1 cellular context compared by ENCODE assay signal in genomic region chr14:73428354-73428824, GRCh38.
TF ChIP-seq lines count a peak whose summit lies in the region.

No MANE protein-coding gene starts in this region.

TF ChIP-seq in HepG2, 621 proteins besides CTCF, POLR2A, EP300 and RAD21 (continued from another document):
- TF ChIP-seq, protein P1, sequence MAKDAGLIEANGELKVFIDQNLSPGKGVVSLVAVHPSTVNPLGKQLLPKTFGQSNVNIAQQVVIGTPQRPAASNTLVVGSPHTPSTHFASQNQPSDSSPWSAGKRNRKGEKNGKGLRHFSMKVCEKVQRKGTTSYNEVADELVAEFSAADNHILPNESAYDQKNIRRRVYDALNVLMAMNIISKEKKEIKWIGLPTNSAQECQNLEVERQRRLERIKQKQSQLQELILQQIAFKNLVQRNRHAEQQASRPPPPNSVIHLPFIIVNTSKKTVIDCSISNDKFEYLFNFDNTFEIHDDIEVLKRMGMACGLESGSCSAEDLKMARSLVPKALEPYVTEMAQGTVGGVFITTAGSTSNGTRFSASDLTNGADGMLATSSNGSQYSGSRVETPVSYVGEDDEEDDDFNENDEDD (CRISPR knock-in tag; IDR thresholded peaks at IDR 0.05; ENCODE audit: borderline replicate concordance), result peak; percentile 42; the same call in 1 of the 2 replicates
- TF ChIP-seq NR2F6 (IDR thresholded peaks at IDR 0.05) (peak; percentile 21; the same call in 1 of the 2 replicates), NR2F6 (CRISPR knock-in tag; IDR thresholded peaks at IDR 0.05) (peak; percentile 63), HOXA3 (CRISPR knock-in tag; IDR thresholded peaks at IDR 0.05) (peak; percentile 49; the same call in 1 of the 2 replicates), RFX1 (IDR thresholded peaks at IDR 0.05) (no peak), NFIC (IDR thresholded peaks at IDR 0.05; ENCODE audit: low read length) (0 out of 2 replicates have a peak, but pooled peaks have one; percentile 25), RCOR2 (CRISPR knock-in tag; IDR thresholded peaks at IDR 0.05) (peak; percentile 65; the same call in 1 of the 2 replicates), CREM (IDR thresholded peaks at IDR 0.05) (peak; percentile 35; the same call in 1 of the 2 replicates), CREM (CRISPR knock-in tag; IDR thresholded peaks at IDR 0.05) (no peak)
- TF ChIP-seq, protein P2, sequence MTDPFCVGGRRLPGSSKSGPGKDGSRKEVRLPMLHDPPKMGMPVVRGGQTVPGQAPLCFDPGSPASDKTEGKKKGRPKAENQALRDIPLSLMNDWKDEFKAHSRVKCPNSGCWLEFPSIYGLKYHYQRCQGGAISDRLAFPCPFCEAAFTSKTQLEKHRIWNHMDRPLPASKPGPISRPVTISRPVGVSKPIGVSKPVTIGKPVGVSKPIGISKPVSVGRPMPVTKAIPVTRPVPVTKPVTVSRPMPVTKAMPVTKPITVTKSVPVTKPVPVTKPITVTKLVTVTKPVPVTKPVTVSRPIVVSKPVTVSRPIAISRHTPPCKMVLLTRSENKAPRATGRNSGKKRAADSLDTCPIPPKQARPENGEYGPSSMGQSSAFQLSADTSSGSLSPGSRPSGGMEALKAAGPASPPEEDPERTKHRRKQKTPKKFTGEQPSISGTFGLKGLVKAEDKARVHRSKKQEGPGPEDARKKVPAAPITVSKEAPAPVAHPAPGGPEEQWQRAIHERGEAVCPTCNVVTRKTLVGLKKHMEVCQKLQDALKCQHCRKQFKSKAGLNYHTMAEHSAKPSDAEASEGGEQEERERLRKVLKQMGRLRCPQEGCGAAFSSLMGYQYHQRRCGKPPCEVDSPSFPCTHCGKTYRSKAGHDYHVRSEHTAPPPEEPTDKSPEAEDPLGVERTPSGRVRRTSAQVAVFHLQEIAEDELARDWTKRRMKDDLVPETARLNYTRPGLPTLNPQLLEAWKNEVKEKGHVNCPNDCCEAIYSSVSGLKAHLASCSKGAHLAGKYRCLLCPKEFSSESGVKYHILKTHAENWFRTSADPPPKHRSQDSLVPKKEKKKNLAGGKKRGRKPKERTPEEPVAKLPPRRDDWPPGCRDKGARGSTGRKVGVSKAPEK (CRISPR knock-in tag; IDR thresholded peaks at IDR 0.05; ENCODE audit: borderline replicate concordance), result no peak
